ENCODE assay signal across 2 cellular contexts in the genomic region with DNA sequence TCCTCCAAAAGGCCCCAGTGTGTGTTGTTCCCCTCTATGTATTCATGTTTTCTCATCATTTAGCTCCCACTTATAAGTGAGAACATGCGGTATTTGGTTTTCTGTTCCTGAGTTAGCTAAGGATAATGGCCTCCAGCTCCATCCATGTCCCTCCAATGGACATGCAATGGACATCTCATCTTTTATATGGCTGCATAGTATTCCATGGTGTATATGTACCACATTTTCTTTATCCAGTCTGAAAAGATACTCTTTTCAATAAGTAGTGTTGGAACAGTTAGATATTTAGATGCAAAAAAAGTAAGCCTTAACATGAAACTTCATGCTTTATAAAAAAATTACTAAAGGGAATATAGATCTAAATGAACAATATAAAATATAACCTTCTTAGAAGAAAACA. TPM values are rescaled to one million over a fixed set of nuclear protein-coding genes. Genes with fewer than 3 reads are reported as not detected.
"Had no signal": no experiment of that assay in that cellular context is flagged by ENCODE, and none has a peak within 500 bp of the region (broad histone marks: within the 10 kb centered on the region; RNA-seq: fewer than 3 reads in every experiment).

No MANE protein-coding gene starts in this region.

RNA-seq across cellular contexts. Expression of gene ACADL, which starts 48.1 kb away (rescaled TPM):
- total RNA-seq: glomerular endothelial cell, lung microvascular endothelial cell had no signal
